Comparison of ENCODE assay signal across 9 cellular contexts in the genomic region with DNA sequence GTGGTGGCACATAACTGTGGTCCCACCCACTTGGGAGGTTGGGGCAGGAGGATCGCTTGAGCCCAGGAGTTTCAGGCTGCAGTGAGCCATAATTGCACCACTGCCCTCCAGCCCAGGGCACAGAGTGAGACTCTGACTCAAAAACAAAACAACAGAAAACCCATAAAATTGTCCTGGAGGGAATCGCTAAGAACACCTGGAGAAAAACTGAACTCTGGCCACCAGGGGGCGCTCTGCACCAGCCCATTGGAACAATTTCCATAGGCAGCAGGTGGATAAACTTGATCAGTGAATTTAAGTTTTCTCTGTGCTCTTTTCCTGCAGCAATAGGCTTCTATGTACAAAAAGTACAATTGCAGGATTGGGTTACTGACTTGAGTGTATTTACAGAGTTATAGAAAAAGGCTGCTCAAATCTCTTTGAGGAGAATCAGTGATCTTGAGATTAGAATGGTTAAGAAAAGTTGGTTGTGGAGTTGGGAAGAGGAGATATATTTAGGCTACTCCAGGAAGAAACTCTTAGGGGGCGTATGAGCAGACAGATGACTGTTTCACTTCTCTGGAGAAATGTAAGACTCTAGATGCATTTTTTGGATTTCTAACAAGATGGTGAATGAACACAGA.
A peak's percentile ranks its signal among the peaks of the same experiment; 100 is the strongest.
DNase-seq lines count a peak whose midpoint lies in the region; ATAC-seq and TF ChIP-seq lines count a peak whose summit lies in the region.
"Had no signal": no experiment of that assay in that cellular context is flagged by ENCODE, and none has a peak within 500 bp of the region (broad histone marks: within the 10 kb centered on the region; RNA-seq: fewer than 3 reads in every experiment).

No MANE protein-coding gene starts in this region.

- peaks cover 18% of the 10 kb centered on the region for H3K4me1 ChIP-seq in iPS-18a (ENCODE audit: control insufficient read depth, low read depth, low read length)

- peaks cover 0 to 15% (median 7%) of the 10 kb centered on the region in 3 donors for H3K9me3 Mint-ChIP-seq in T-cell

- no peak overlapping the region for H3K27ac Mint-ChIP-seq in T-cell

- no peaks in the 10 kb centered on the region for H3K36me3 Mint-ChIP-seq in T-cell

- ATAC-seq in T-cell (replicated peaks in 1 of 4) (no peak), GM21367 (IDR thresholded peaks at IDR 0.05; ENCODE audit: unreplicated experiment) (no peak), HG03520 (IDR thresholded peaks at IDR 0.05; ENCODE audit: unreplicated experiment) (no peak)
- ATAC-seq: left colon had no signal

- H3K9ac ChIP-seq in iPS-18a (ENCODE audit: low read length), result peak overlapping the region; percentile 47

- H3K36me3 ChIP-seq in iPS-18a (ENCODE audit: control insufficient read depth, low read depth, low read length), result no peaks in the 10 kb centered on the region

- H3K27me3 ChIP-seq in iPS-18a (ENCODE audit: control insufficient read depth, insufficient read depth, low read length), result no peaks in the 10 kb centered on the region

- H3K27ac ChIP-seq in iPS-18a (ENCODE audit: low read length), result peak overlapping the region; percentile 60

- in situ Hi-C loops in astrocyte of the spinal cord (cut with HindIII; ENCODE audit: low sequenced_read_pairs), result no loop called here

- peak; percentile 50 for DNase-seq in GM10248 (ENCODE audit: extremely low spot score)
- DNase-seq in NCI-H1092 (lab: John Stamatoyannopoulos, UW), result peak; percentile 58
- peak in 21 of 34 experiments; percentile 3 to 45 (median 14) for DNase-seq in T-cell
- peak; percentile 64 for DNase-seq in astrocyte of the spinal cord (ENCODE audit: low read depth, low spot score)
- peak; percentile 50 for DNase-seq in stimulated activated CD4-positive, alpha-beta T cell treated with anti-CD3 and anti-CD28 coated beads, Interleukin-12 subunit alpha, Interleukin-12 subunit beta, amount 100 ng/mL, for 4 hours

- H3K4me3 ChIP-seq in astrocyte of the spinal cord (ENCODE audit: low read depth, low read length) (no peak overlapping the region), iPS-18a (ENCODE audit: low read length) (peak overlapping the region; percentile 28)

- TF ChIP-seq CTCF in GM10248 (IDR thresholded peaks at IDR 0.05; ENCODE audit: control extremely low read depth, extremely low read depth, low read depth, missing control alignments), result peak; percentile 84
- peak; percentile 78 for TF ChIP-seq CTCF in astrocyte of the spinal cord (IDR thresholded peaks at IDR 0.05; ENCODE audit: low read depth, low read length)

- H3K4me1 Mint-ChIP-seq in T-cell, result no peaks in the 10 kb centered on the region

- POLR2A ChIA-PET in GM10248 (lab: Yijun Ruan, JAX) (no interaction called here), T-cell (lab: Charles Lee) (no interaction called here)

- CTCF ChIA-PET in GM10248 (lab: Yijun Ruan, JAX) (interaction anchor here (0.7 to 8.8 kb wide), 13 partner anchors 9 to 884 kb away, joined by 3 to 104 read pairs (median 4); no protein-coding TSS in a partner anchor), T-cell (lab: Charles Lee) (interaction anchor here in 1 of 2 donors (0.6 kb wide), 1 partner anchor 1797 kb away, joined by 3 read pairs; no protein-coding TSS in a partner anchor)

- H3K9me3 ChIP-seq in iPS-18a (ENCODE audit: control insufficient read depth, low read depth, low read length), result peaks cover 4% of the 10 kb centered on the region

- H3K4me3 Mint-ChIP-seq in T-cell, result no peak overlapping the region

- no peaks in the 10 kb centered on the region for H3K27me3 Mint-ChIP-seq in T-cell

Comparison
In these comparisons a context has a peak if more than half of its experiments do, and no peak if none do; other contexts are left out.
1. DNase-seq: peak in every context shown above with its lines; median percentile 64 in astrocyte of the spinal cord; 58 in NCI-H1092; 50 in GM10248; 50 in stimulated activated CD4-positive, alpha-beta T cell treated with anti-CD3 and anti-CD28 coated beads, Interleukin-12 subunit alpha, Interleukin-12 subunit beta, amount 100 ng/mL, for 4 hours; 14 in T-cell.